8 cellular contexts compared by ENCODE assay signal in the genomic region with DNA sequence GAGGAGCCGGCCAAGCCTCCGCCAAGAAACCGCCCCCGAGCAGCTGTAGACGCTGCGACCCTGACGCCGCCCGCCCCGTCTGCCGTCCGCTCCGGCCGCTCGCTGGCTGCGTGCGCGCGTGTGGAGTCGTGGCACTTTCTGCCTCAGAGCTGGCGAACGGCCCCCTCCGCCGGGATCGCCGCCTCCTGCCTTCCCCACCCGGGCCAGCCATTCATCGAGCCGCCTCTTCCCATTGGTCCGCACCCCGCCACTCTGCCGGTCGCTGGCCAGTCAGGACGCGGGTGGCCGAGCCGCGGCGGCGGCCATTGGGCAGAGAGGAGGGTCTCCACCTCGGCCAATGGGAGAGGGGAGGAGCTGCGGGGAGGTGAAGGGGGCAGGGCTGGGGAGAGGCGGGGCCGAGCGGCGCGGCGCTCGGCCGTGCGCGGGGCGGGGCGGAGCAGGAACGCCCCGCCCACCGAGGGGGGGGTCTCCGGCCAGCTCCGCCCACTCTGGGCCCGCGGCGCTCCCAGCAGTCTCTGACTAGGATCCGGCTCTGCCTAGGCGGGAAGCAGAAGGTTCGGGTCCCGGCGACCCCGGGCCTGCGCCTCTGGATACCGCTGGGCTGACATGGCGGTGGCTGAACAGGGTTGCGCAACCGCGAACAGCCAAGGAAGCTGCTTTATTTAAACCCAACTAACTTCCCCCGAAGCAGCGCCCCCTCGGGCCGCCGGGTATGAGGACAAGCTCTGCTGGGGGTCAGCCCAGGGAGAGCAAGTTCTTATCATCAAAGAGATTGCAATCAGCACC. TPM values are rescaled to one million over a fixed set of nuclear protein-coding genes. Genes with fewer than 3 reads are reported as not detected.
DNase-seq lines count a peak whose midpoint lies in the region; ATAC-seq and TF ChIP-seq lines count a peak whose summit lies in the region.

A gene with protein sequence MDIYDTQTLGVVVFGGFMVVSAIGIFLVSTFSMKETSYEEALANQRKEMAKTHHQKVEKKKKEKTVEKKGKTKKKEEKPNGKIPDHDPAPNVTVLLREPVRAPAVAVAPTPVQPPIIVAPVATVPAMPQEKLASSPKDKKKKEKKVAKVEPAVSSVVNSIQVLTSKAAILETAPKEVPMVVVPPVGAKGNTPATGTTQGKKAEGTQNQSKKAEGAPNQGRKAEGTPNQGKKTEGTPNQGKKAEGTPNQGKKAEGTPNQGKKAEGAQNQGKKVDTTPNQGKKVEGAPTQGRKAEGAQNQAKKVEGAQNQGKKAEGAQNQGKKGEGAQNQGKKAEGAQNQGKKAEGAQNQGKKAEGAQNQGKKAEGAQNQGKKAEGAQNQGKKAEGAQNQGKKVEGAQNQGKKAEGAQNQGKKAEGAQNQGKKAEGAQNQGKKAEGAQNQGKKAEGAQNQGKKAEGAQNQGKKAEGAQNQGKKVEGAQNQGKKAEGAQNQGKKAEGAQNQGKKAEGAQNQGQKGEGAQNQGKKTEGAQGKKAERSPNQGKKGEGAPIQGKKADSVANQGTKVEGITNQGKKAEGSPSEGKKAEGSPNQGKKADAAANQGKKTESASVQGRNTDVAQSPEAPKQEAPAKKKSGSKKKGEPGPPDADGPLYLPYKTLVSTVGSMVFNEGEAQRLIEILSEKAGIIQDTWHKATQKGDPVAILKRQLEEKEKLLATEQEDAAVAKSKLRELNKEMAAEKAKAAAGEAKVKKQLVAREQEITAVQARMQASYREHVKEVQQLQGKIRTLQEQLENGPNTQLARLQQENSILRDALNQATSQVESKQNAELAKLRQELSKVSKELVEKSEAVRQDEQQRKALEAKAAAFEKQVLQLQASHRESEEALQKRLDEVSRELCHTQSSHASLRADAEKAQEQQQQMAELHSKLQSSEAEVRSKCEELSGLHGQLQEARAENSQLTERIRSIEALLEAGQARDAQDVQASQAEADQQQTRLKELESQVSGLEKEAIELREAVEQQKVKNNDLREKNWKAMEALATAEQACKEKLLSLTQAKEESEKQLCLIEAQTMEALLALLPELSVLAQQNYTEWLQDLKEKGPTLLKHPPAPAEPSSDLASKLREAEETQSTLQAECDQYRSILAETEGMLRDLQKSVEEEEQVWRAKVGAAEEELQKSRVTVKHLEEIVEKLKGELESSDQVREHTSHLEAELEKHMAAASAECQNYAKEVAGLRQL (N-terminal part only) (minus strand): TSS at position 140 of the 786 bp plus-strand sequence. CDS start 21,735 bp downstream, outside the sequence.

- ATAC-seq in HG03196 (IDR thresholded peaks at IDR 0.05; ENCODE audit: unreplicated experiment) (peak; percentile 88), activated B cell treated with CpG ODN at 0.5 μM for 24 hours (ENCODE audit: low read depth) (peak; percentile 94)

- H3K27ac Mint-ChIP-seq in activated B cell treated with CpG ODN at 0.5 μM for 24 hours (peak within 1 kb of the TSS; percentile 82), immature natural killer cell (peak within 1 kb of the TSS; percentile 55 to 93 (median 88))

- H3K27ac ChIP-seq in caudate nucleus (ENCODE audit: low read depth, low read length) = peak within 1 kb of the TSS; percentile 67
- peak within 1 kb of the TSS; percentile 89 to 97 (median 92) for H3K27ac ChIP-seq in spleen

- CTCF ChIA-PET in activated B cell treated with CpG ODN at 0.5 μM for 24 hours (lab: Charles Lee) = interaction anchor here (0.5 to 6.8 kb wide), 31 partner anchors 9 to 605 kb away, joined by 3 to 108 read pairs (median 4); a partner anchor contains a TSS

- POLR2A ChIA-PET in activated B cell treated with CpG ODN at 0.5 μM for 24 hours (lab: Charles Lee) = interaction anchor here (0.7 to 2.9 kb wide), 21 partner anchors 145 to 825 kb away, joined by 3 to 22 read pairs (median 6); a partner anchor contains a TSS

- TF ChIP-seq CTCF in AG09319 (IDR thresholded peaks at IDR 0.05; ENCODE audit: low read depth, low read length) = peak; percentile 74
- TF ChIP-seq CTCF in activated B cell treated with CpG ODN at 0.5 μM for 24 hours (IDR thresholded peaks at IDR 0.05) = no peak
- TF ChIP-seq CTCF in spleen (IDR thresholded peaks at IDR 0.05 in 8 of 11, conservative IDR thresholded peaks at IDR 0.05 in 3 of 11) = peak; percentile 58 to 90 (median 79)

- WGBS in spleen, 5 donors = 0 to 1% (median 1%) methylated on average over 32 to 79 of the region's 79 CpGs

- H3K9me3 ChIP-seq in spleen = peaks cover 0 to 13% (median 0%) of the 10 kb centered on the region in 8 donors

- H3K4me3 Mint-ChIP-seq in activated B cell treated with CpG ODN at 0.5 μM for 24 hours (peak within 1 kb of the TSS; percentile 86), immature natural killer cell (peak within 1 kb of the TSS; percentile 82 to 90 (median 88))

- H3K4me1 Mint-ChIP-seq in activated B cell treated with CpG ODN at 0.5 μM for 24 hours = peaks cover 20% of the 10 kb centered on the region
- H3K4me1 Mint-ChIP-seq in immature natural killer cell = peaks cover 27 to 40% of the 10 kb centered on the region in 2 donors

- TF ChIP-seq POLR2A in GM18951 (IDR thresholded peaks at IDR 0.05; ENCODE audit: extremely low read depth, insufficient read depth, insufficient read length) = peak; percentile 87
- TF ChIP-seq POLR2A in spleen (IDR thresholded peaks at IDR 0.05) = peak in 2 of 3 donors; percentile 56 to 89

- H3K4me3 ChIP-seq in spleen = peak within 1 kb of the TSS; percentile 81 to 97 (median 90)

- in situ Hi-C loops in GM18951 (cut with MboI; ENCODE audit: low sequenced_read_pairs, unreplicated experiment) = loop anchor here (25.0 kb wide), 1 partner anchor 205 kb away; no protein-coding TSS in a partner anchor

- intact Hi-C loops in activated B cell treated with CpG ODN at 0.5 μM for 24 hours (cut with micrococcal nuclease) = loop anchor here (1.0 to 5.0 kb wide), 12 partner anchors 113 to 905 kb away; a partner anchor contains a TSS
- intact Hi-C loops in spleen (cut with DNase I; ENCODE audit: low total_unique reads) = no loop called here

- peaks cover 0 to 19% (median 6%) of the 10 kb centered on the region in 6 donors for H3K36me3 ChIP-seq in spleen

- H3K4me1 ChIP-seq in spleen = peaks cover 14 to 37% (median 30%) of the 10 kb centered on the region in 6 donors

- H3K36me3 Mint-ChIP-seq in activated B cell treated with CpG ODN at 0.5 μM for 24 hours (ENCODE audit: low read depth) (no peaks in the 10 kb centered on the region), immature natural killer cell (peaks cover 0 to 3% (median 0%) of the 10 kb centered on the region in 3 donors)

- H3K27me3 Mint-ChIP-seq in activated B cell treated with CpG ODN at 0.5 μM for 24 hours = peaks cover 23% of the 10 kb centered on the region
- peaks cover 21 to 24% (median 23%) of the 10 kb centered on the region in 3 donors for H3K27me3 Mint-ChIP-seq in immature natural killer cell (ENCODE audit: low read depth in 3 of 3)

- H3K9me3 Mint-ChIP-seq in activated B cell treated with CpG ODN at 0.5 μM for 24 hours = peaks cover 2% of the 10 kb centered on the region
- peaks cover 0 to 2% (median 0%) of the 10 kb centered on the region in 6 donors for H3K9me3 Mint-ChIP-seq in immature natural killer cell

- peaks cover 0 to 11% (median 0%) of the 10 kb centered on the region in 7 donors for H3K27me3 ChIP-seq in spleen (replicated peaks in 1 of 7)

- DNase-seq in AG09319 (ENCODE audit: extremely low read depth, low read depth) (peak; percentile 96), NCI-H226 (peak; percentile 98), activated B cell treated with CpG ODN at 0.5 μM for 24 hours (peak; percentile 92), caudate nucleus (lab: John Stamatoyannopoulos, UW) (peak; percentile 75 to 100 (median 99)), immature natural killer cell (peak; percentile 99), spleen (peak; percentile 99)

RNA-seq across cellular contexts. Expression of the gene that starts here (rescaled TPM):
- total RNA-seq in activated B cell treated with CpG ODN at 0.5 μM for 24 hours (18.9 and 22.0 TPM in 2 replicates), spleen (100 to 1,000 TPM in 6 of 7 donors, 10 to 100 TPM in 1; 78.8 to 164 (median 122) TPM)
- polyA plus RNA-seq in immature natural killer cell (10 to 100 TPM in 1 of 3 donors, 1 to 10 TPM in 2; 4.1 to 39.0 (median 5.7) TPM), spleen (10 to 100 TPM; 17.0 to 27.3 (median 21.7) TPM)

Comparison
In these comparisons a context has a peak if more than half of its experiments do, and no peak if none do; other contexts are left out.
1. Peak in every context shown above with its lines: DNase-seq, ATAC-seq, H3K4me3 ChIP-seq and H3K27ac ChIP-seq.